In genomic region chr12:91685917-91686316, GRCh38 we compare ENCODE assay signal across 16 cellular contexts.
A peak's percentile ranks its signal among the peaks of the same experiment; 100 is the strongest.
DNase-seq lines count a peak whose midpoint lies in the region; ATAC-seq and TF ChIP-seq lines count a peak whose summit lies in the region.
"Had no signal": no experiment of that assay in that cellular context is flagged by ENCODE, and none has a peak within 500 bp of the region (broad histone marks: within the 10 kb centered on the region; RNA-seq: fewer than 3 reads in every experiment).

No MANE protein-coding gene starts in this region.

- DNase-seq in activated T-cell treated with anti-CD3 and anti-CD28 coated beads, Interleukin-2, amount 50 U/mL, for 4 hours: peak; percentile 7
- no peak for DNase-seq in activated T-cell treated with anti-CD3 and anti-CD28 coated beads, Interleukin-2, amount 50 U/mL, for 24 hours
- DNase-seq in RKO (ENCODE audit: low spot score): peak; percentile 44
- peak; percentile 89 for DNase-seq in epithelial cell of esophagus (ENCODE audit: low read depth)
- peak; percentile 22 for DNase-seq in skeletal muscle cell (ENCODE audit: low read depth)
- no peak for DNase-seq in Ammon's horn (ENCODE audit: low spot score)
- no peak for DNase-seq in NCI-H446 treated with DMSO at 0.1 percent for 48 hours (lab: John Stamatoyannopoulos, UW)
- no peak for DNase-seq in stimulated activated CD4-positive, alpha-beta T cell treated with anti-CD3 and anti-CD28 coated beads, Interleukin-4, amount 100 ng/mL, for 24 hours
- DNase-seq: Calu3, HFFc6, midbrain, MV-4-11, occipital lobe, SJCRH30 had no signal

- no peak for TF ChIP-seq CTCF in epithelial cell of esophagus (IDR thresholded peaks at IDR 0.05; ENCODE audit: insufficient read depth, low read depth, low read length, missing control alignments)

- H3K27me3 Mint-ChIP-seq in activated T-cell treated with anti-CD3 and anti-CD28 coated beads, Interleukin-2, amount 50 U/mL, for 4 hours (ENCODE audit: low read depth): no peaks in the 10 kb centered on the region
- H3K27me3 Mint-ChIP-seq in activated T-cell treated with anti-CD3 and anti-CD28 coated beads, Interleukin-2, amount 50 U/mL, for 24 hours: no peaks in the 10 kb centered on the region
- H3K27me3 Mint-ChIP-seq: dendritic cell treated with granulocyte-macrophage colony-stimulating factor and Interleukin-4, amounts not matched to agents 40 ng/mL and 50 ng/mL, for 4 days had no signal

- no peak overlapping the region for H3K27ac Mint-ChIP-seq in activated T-cell treated with anti-CD3 and anti-CD28 coated beads, Interleukin-2, amount 50 U/mL, for 24 hours
- H3K27ac Mint-ChIP-seq: dendritic cell treated with granulocyte-macrophage colony-stimulating factor and Interleukin-4, amounts not matched to agents 40 ng/mL and 50 ng/mL, for 4 days; HFFc6 had no signal

- H3K36me3 Mint-ChIP-seq in activated T-cell treated with anti-CD3 and anti-CD28 coated beads, Interleukin-2, amount 50 U/mL, for 4 hours (ENCODE audit: insufficient read depth): no peaks in the 10 kb centered on the region
- H3K36me3 Mint-ChIP-seq in activated T-cell treated with anti-CD3 and anti-CD28 coated beads, Interleukin-2, amount 50 U/mL, for 24 hours (ENCODE audit: low read depth): no peaks in the 10 kb centered on the region

- peaks cover 23% of the 10 kb centered on the region for H3K4me1 Mint-ChIP-seq in activated T-cell treated with anti-CD3 and anti-CD28 coated beads, Interleukin-2, amount 50 U/mL, for 4 hours (ENCODE audit: low read depth)
- peaks cover 28% of the 10 kb centered on the region for H3K4me1 Mint-ChIP-seq in activated T-cell treated with anti-CD3 and anti-CD28 coated beads, Interleukin-2, amount 50 U/mL, for 24 hours (ENCODE audit: low read depth)

- ATAC-seq in activated T-cell treated with anti-CD3 and anti-CD28 coated beads, Interleukin-2, amount 50 U/mL, for 4 hours: peak in 1 of 2 donors; percentile 43

- no peaks in the 10 kb centered on the region for H3K9me3 Mint-ChIP-seq in activated T-cell treated with anti-CD3 and anti-CD28 coated beads, Interleukin-2, amount 50 U/mL, for 4 hours
- no peaks in the 10 kb centered on the region for H3K9me3 Mint-ChIP-seq in activated T-cell treated with anti-CD3 and anti-CD28 coated beads, Interleukin-2, amount 50 U/mL, for 24 hours

- no peak overlapping the region for H3K4me3 ChIP-seq in epithelial cell of esophagus (ENCODE audit: low read length)
- H3K4me3 ChIP-seq in skeletal muscle cell (ENCODE audit: low read depth, low read length): no peak overlapping the region
- H3K4me3 ChIP-seq: SJCRH30, skin epidermis had no signal

- H3K4me3 Mint-ChIP-seq in activated T-cell treated with anti-CD3 and anti-CD28 coated beads, Interleukin-2, amount 50 U/mL, for 4 hours: no peak overlapping the region
- H3K4me3 Mint-ChIP-seq in activated T-cell treated with anti-CD3 and anti-CD28 coated beads, Interleukin-2, amount 50 U/mL, for 24 hours: no peak overlapping the region
- H3K4me3 Mint-ChIP-seq: dendritic cell treated with granulocyte-macrophage colony-stimulating factor and Interleukin-4, amounts not matched to agents 40 ng/mL and 50 ng/mL, for 4 days; HFFc6 had no signal

Comparison
In these comparisons a context has a peak if more than half of its experiments do, and no peak if none do; other contexts are left out.
1. DNase-seq: peak in activated T-cell treated with anti-CD3 and anti-CD28 coated beads, Interleukin-2, amount 50 U/mL, for 4 hours (single experiment), RKO (single experiment), epithelial cell of esophagus (single experiment) and skeletal muscle cell (single experiment); none in activated T-cell treated with anti-CD3 and anti-CD28 coated beads, Interleukin-2, amount 50 U/mL, for 24 hours (single experiment), Ammon's horn (single experiment), NCI-H446 treated with DMSO at 0.1 percent for 48 hours (single experiment) and stimulated activated CD4-positive, alpha-beta T cell treated with anti-CD3 and anti-CD28 coated beads, Interleukin-4, amount 100 ng/mL, for 24 hours (single experiment).